In the genomic region with DNA sequence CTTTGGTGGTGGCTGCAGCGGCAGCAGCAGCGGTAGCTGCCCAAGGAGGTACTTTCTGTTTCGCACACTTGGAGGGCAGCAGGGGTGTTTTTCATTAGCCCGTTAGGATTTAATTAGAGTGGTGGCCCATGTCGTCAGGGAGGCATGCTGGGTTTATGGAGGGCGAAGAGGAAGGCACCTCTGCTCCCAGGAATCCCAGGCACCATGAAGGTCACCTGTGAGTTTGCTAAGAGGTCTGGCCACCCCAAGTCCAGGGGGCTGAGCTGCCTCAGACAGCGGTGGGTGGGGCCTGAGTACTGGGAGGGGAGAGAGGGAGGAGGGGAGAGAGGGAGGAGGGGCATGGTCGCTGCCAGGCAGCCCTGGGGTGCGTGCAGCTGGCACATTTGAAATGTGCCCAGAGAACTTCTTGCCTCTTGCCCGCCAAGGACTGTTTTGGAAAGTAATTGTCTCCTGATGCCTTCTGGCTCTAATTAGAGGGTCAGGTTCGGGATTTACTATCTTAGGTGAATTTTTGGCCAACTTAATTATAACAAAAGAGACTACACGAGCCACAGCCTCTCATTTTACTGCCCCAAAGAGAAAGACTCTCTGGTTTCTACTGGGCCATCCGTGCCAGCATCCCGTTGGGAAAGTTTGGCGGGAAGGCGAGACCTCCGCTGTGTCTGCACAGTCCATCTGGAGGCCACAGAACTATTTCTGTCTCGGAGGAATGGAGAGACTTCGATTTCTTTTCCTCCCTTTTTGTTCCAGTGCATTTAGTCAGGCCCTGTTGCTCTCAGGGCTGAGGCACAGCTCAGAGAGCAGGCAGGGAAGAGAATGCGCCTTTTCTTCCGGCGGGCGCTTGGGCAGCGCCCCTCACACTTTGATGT, we compare ENCODE assay signal across 21 cellular contexts.
DNase-seq lines count a peak whose midpoint lies in the region; ATAC-seq, FAIRE-seq and TF ChIP-seq lines count a peak whose summit lies in the region.
"Had no signal": no experiment of that assay in that cellular context is flagged by ENCODE, and none has a peak within 500 bp of the region (broad histone marks: within the 10 kb centered on the region; RNA-seq: fewer than 3 reads in every experiment).

No MANE protein-coding gene starts in this region.

- no peak overlapping the region for H3K4me3 Mint-ChIP-seq in WTC11
- H3K4me3 Mint-ChIP-seq: activated CD4-positive, alpha-beta T cell treated with anti-CD3 and anti-CD28 coated beads, Interleukin-2, amount 10 ng/mL, durations not matched to agents 7 days and 5 days; CD4-positive, alpha-beta memory T cell; dendritic cell treated with granulocyte-macrophage colony-stimulating factor and Interleukin-4, amounts not matched to agents 40 ng/mL and 50 ng/mL, for 4 days; IgD-negative memory B cell; natural killer cell treated with Interleukin-12 subunit alpha and Interleukin-12 subunit beta and Interleukin-15 and Interleukin-18, amount 100 ng/mL, for 72 hours; stimulated activated naive CD8-positive, alpha-beta T cell treated with anti-CD3 and anti-CD28 coated beads, Interleukin-15, amount 100 ng/mL, for 72 hours had no signal

- H3K9me3 Mint-ChIP-seq in WTC11, result no peaks in the 10 kb centered on the region
- H3K9me3 Mint-ChIP-seq: activated CD4-positive, alpha-beta T cell treated with anti-CD3 and anti-CD28 coated beads, Interleukin-2, amount 10 ng/mL, durations not matched to agents 7 days and 5 days; dendritic cell treated with granulocyte-macrophage colony-stimulating factor and Interleukin-4, amounts not matched to agents 40 ng/mL and 50 ng/mL, for 4 days; natural killer cell treated with Interleukin-12 subunit alpha and Interleukin-12 subunit beta and Interleukin-15 and Interleukin-18, amount 100 ng/mL, for 72 hours; stimulated activated naive CD8-positive, alpha-beta T cell treated with anti-CD3 and anti-CD28 coated beads, Interleukin-15, amount 100 ng/mL, for 72 hours had no signal

- H3K4me3 ChIP-seq in hepatocyte (no peak overlapping the region), stomach smooth muscle (ENCODE audit: low read length in 2 of 2) (peak overlapping the region in 1 of 2 donors; percentile 22)
- H3K4me3 ChIP-seq: A549 had no signal

- H3K79me2 ChIP-seq in hepatocyte, result peaks cover 5% of the 10 kb centered on the region

- H3K27me3 ChIP-seq in hepatocyte, result no peaks in the 10 kb centered on the region
- no peaks in the 10 kb centered on the region for H3K27me3 ChIP-seq in stomach smooth muscle (ENCODE audit: control insufficient read depth in 1 of 2, insufficient read depth in 2 of 2, low read length in 2 of 2)

- CTCF ChIA-PET in WTC11 (lab: Charles Lee), result interaction anchor here (1.0 kb wide), 3 partner anchors 102 to 331 kb away, joined by 3 read pairs; no protein-coding TSS in a partner anchor

- H3K9me2 ChIP-seq in hepatocyte (replicated peaks; ENCODE audit: insufficient read depth), result no peaks in the 10 kb centered on the region

- H3K27me3 Mint-ChIP-seq in WTC11 (ENCODE audit: low read depth), result no peaks in the 10 kb centered on the region
- H3K27me3 Mint-ChIP-seq: activated CD4-positive, alpha-beta T cell treated with anti-CD3 and anti-CD28 coated beads, Interleukin-2, amount 10 ng/mL, durations not matched to agents 7 days and 5 days; CD4-positive, alpha-beta memory T cell; dendritic cell treated with granulocyte-macrophage colony-stimulating factor and Interleukin-4, amounts not matched to agents 40 ng/mL and 50 ng/mL, for 4 days; IgD-negative memory B cell; natural killer cell treated with Interleukin-12 subunit alpha and Interleukin-12 subunit beta and Interleukin-15 and Interleukin-18, amount 100 ng/mL, for 72 hours had no signal

- TF ChIP-seq CTCF in WTC11 (IDR thresholded peaks at IDR 0.05) (no peak), hepatocyte (IDR thresholded peaks at IDR 0.05; ENCODE audit: poor library complexity) (no peak)

- WGBS in hepatocyte (ENCODE audit: low lambda C conversion rate, missing lambda C conversion rate), result 79% methylated on average over 23 of the region's 24 CpGs

- no peak for TF ChIP-seq POLR2A in erythroblast (IDR thresholded peaks at IDR 0.05; ENCODE audit: low read length)

- FAIRE-seq in frontal cortex (lab: Jason Lieb, UNC), result no peak
- FAIRE-seq: A549, urothelium cell line had no signal

- H3K9me3 ChIP-seq in hepatocyte (ENCODE audit: low read depth) (no peaks in the 10 kb centered on the region), stomach smooth muscle (ENCODE audit: control insufficient read depth in 2 of 2, low read length in 2 of 2) (no peaks in the 10 kb centered on the region)
- H3K9me3 ChIP-seq: A549 had no signal

- POLR2A ChIA-PET in WTC11 (lab: Charles Lee), result no interaction called here

- peaks cover 9% of the 10 kb centered on the region for H3K36me3 Mint-ChIP-seq in WTC11
- H3K36me3 Mint-ChIP-seq: CD4-positive, alpha-beta memory T cell; IgD-negative memory B cell; natural killer cell treated with Interleukin-12 subunit alpha and Interleukin-12 subunit beta and Interleukin-15 and Interleukin-18, amount 100 ng/mL, for 72 hours had no signal

- DNase-seq in NCI-H2171 treated with DMSO at 0.1 percent for 48 hours (lab: John Stamatoyannopoulos, UW), result peak; percentile 26
- DNase-seq in NCI-H2171 (lab: John Stamatoyannopoulos, UW), result no peak
- DNase-seq in WTC11 (ENCODE audit: low spot score), result peak; percentile 52
- peak; percentile 57 for DNase-seq in hepatocyte (ENCODE audit: low spot score)
- no peak for DNase-seq in NCI-H345 (lab: John Stamatoyannopoulos, UW)
- no peak for DNase-seq in frontal cortex (ENCODE audit: low spot score in 2 of 2)
- no peak for DNase-seq in erythroblast (lab: John Stamatoyannopoulos, UW)
- DNase-seq: activated CD4-positive, alpha-beta T cell treated with anti-CD3 and anti-CD28 coated beads, Interleukin-2, amount 10 ng/mL, durations not matched to agents 7 days and 5 days; activated naive CD4-positive, alpha-beta T cell treated with Interleukin-2 at 50 U/mL for 16 hours; CD4-positive, alpha-beta memory T cell; mammary epithelial cell; NCI-H1930; NCI-H748 treated with DMSO at 0.1 percent for 48 hours; stimulated activated naive CD8-positive, alpha-beta T cell treated with anti-CD3 and anti-CD28 coated beads, Interleukin-15, amount 100 ng/mL, for 72 hours had no signal

- peak overlapping the region; percentile 95 for H3K27ac Mint-ChIP-seq in WTC11
- H3K27ac Mint-ChIP-seq: activated CD4-positive, alpha-beta T cell treated with anti-CD3 and anti-CD28 coated beads, Interleukin-2, amount 10 ng/mL, durations not matched to agents 7 days and 5 days; dendritic cell treated with granulocyte-macrophage colony-stimulating factor and Interleukin-4, amounts not matched to agents 40 ng/mL and 50 ng/mL, for 4 days; IgD-negative memory B cell; natural killer cell treated with Interleukin-12 subunit alpha and Interleukin-12 subunit beta and Interleukin-15 and Interleukin-18, amount 100 ng/mL, for 72 hours; stimulated activated naive CD8-positive, alpha-beta T cell treated with anti-CD3 and anti-CD28 coated beads, Interleukin-15, amount 100 ng/mL, for 72 hours had no signal

- ATAC-seq in WTC11, result peak; percentile 77
- ATAC-seq: natural killer cell treated with Interleukin-12 subunit alpha and Interleukin-12 subunit beta and Interleukin-15 and Interleukin-18, amount 100 ng/mL, for 72 hours; Panc1; stimulated activated naive CD8-positive, alpha-beta T cell treated with anti-CD3 and anti-CD28 coated beads, Interleukin-15, amount 100 ng/mL, for 72 hours had no signal

- H3K4me1 ChIP-seq in hepatocyte (ENCODE audit: insufficient read depth) (peaks cover 18% of the 10 kb centered on the region), stomach smooth muscle (ENCODE audit: control insufficient read depth, insufficient read depth, low read length) (peaks cover 41% of the 10 kb centered on the region)

- peak overlapping the region; percentile 88 for H3K27ac ChIP-seq in hepatocyte
- peak overlapping the region; percentile 24 for H3K27ac ChIP-seq in stomach smooth muscle (ENCODE audit: low read length)

- H3K4me2 ChIP-seq in hepatocyte, result peak overlapping the region; percentile 29
- H3K4me2 ChIP-seq: A549 had no signal

- H2AFZ ChIP-seq in hepatocyte, result no peak overlapping the region

- H4K20me1 ChIP-seq in hepatocyte (ENCODE audit: insufficient read depth, poor library complexity, severe bottlenecking), result peaks cover 2% of the 10 kb centered on the region

- no peak overlapping the region for H3K9ac ChIP-seq in stomach smooth muscle (ENCODE audit: low read length in 2 of 2)

- H3K4me1 Mint-ChIP-seq in WTC11, result peaks cover 77% of the 10 kb centered on the region
- H3K4me1 Mint-ChIP-seq: activated CD4-positive, alpha-beta T cell treated with anti-CD3 and anti-CD28 coated beads, Interleukin-2, amount 10 ng/mL, durations not matched to agents 7 days and 5 days; CD4-positive, alpha-beta memory T cell; IgD-negative memory B cell; stimulated activated naive CD8-positive, alpha-beta T cell treated with anti-CD3 and anti-CD28 coated beads, Interleukin-15, amount 100 ng/mL, for 72 hours had no signal

- no peaks in the 10 kb centered on the region for H3K36me3 ChIP-seq in hepatocyte (replicated peaks; ENCODE audit: insufficient read depth, low read depth)
- H3K36me3 ChIP-seq in stomach smooth muscle (ENCODE audit: control insufficient read depth in 2 of 2, insufficient read depth in 2 of 2, low read length in 2 of 2), result no peaks in the 10 kb centered on the region

TF ChIP-seq in WTC11, 78 proteins besides CTCF, POLR2A, EP300 and RAD21 (continues in another document):
- TF ChIP-seq, protein P1, sequence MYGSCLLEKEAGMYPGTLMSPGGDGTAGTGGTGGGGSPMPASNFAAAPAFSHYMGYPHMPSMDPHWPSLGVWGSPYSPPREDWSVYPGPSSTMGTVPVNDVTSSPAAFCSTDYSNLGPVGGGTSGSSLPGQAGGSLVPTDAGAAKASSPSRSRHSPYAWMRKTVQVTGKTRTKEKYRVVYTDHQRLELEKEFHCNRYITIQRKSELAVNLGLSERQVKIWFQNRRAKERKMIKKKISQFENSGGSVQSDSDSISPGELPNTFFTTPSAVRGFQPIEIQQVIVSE (CRISPR knock-in tag; IDR thresholded peaks at IDR 0.05; ENCODE audit: borderline replicate concordance), result no peak
- TF ChIP-seq GTF2I (CRISPR knock-in tag; conservative IDR thresholded peaks at IDR 0.05), result no peak

Comparison
In these comparisons a context has a peak if more than half of its experiments do, and no peak if none do; other contexts are left out.
1. DNase-seq: peak in NCI-H2171 treated with DMSO at 0.1 percent for 48 hours (single experiment), WTC11 (single experiment) and hepatocyte (single experiment); none in NCI-H2171 (single experiment), NCI-H345 (single experiment), frontal cortex (0 of 2) and erythroblast (0 of 2).